1 cellular context compared by ENCODE assay signal in the genomic region with DNA sequence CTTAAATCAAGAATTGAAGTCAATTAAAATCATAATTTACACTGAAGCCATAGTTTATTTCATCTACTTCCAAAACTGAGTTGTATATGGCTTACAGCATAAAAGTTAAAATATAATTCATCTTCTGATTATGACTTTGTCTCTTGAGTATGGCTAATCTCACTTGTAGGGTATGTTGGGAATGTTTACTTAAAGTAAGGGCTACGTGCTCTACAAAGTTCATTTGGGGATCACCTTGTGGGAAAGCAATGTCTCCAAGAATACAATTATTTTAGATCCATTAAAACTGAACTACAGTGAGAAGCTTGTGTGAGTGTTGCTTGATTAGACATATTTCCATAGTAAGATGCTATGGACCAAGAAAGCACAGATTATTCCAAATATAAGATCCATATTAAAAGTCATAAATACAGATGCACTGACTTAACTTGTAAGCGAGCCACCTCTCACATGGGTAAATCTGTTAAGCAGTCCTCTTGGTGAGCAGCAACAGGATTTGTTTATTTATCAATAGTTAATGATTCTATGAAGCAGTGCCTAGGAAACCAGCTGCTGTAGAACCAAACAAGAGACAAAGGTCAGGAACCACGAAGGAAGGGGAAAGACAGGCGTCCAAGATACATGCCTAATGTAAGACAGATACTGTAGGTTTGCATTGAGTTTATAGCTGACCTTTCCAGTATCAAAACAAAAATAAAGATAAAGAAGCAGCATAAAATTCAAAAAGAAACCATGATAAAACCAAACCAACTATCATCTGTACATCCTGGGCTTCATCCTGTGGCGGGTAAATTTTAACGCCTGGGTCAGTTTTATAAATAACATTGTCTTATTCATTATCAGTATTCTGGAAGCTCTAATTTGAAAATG.
TF ChIP-seq lines count a peak whose summit lies in the region.

No MANE protein-coding gene starts in this region.

TF ChIP-seq in liver, 16 proteins besides CTCF, POLR2A, EP300 and RAD21:
- TF ChIP-seq NR2F2 (IDR thresholded peaks at IDR 0.05): peak; percentile 9
- TF ChIP-seq, protein P1, sequence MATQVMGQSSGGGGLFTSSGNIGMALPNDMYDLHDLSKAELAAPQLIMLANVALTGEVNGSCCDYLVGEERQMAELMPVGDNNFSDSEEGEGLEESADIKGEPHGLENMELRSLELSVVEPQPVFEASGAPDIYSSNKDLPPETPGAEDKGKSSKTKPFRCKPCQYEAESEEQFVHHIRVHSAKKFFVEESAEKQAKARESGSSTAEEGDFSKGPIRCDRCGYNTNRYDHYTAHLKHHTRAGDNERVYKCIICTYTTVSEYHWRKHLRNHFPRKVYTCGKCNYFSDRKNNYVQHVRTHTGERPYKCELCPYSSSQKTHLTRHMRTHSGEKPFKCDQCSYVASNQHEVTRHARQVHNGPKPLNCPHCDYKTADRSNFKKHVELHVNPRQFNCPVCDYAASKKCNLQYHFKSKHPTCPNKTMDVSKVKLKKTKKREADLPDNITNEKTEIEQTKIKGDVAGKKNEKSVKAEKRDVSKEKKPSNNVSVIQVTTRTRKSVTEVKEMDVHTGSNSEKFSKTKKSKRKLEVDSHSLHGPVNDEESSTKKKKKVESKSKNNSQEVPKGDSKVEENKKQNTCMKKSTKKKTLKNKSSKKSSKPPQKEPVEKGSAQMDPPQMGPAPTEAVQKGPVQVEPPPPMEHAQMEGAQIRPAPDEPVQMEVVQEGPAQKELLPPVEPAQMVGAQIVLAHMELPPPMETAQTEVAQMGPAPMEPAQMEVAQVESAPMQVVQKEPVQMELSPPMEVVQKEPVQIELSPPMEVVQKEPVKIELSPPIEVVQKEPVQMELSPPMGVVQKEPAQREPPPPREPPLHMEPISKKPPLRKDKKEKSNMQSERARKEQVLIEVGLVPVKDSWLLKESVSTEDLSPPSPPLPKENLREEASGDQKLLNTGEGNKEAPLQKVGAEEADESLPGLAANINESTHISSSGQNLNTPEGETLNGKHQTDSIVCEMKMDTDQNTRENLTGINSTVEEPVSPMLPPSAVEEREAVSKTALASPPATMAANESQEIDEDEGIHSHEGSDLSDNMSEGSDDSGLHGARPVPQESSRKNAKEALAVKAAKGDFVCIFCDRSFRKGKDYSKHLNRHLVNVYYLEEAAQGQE (IDR thresholded peaks at IDR 0.05): peak; percentile 48
- TF ChIP-seq HNF4A (conservative IDR thresholded peaks at IDR 0.05): peak; percentile 71 to 72
- no peak for TF ChIP-seq FOXA1 (IDR thresholded peaks at IDR 0.05)
- TF ChIP-seq, protein P2, sequence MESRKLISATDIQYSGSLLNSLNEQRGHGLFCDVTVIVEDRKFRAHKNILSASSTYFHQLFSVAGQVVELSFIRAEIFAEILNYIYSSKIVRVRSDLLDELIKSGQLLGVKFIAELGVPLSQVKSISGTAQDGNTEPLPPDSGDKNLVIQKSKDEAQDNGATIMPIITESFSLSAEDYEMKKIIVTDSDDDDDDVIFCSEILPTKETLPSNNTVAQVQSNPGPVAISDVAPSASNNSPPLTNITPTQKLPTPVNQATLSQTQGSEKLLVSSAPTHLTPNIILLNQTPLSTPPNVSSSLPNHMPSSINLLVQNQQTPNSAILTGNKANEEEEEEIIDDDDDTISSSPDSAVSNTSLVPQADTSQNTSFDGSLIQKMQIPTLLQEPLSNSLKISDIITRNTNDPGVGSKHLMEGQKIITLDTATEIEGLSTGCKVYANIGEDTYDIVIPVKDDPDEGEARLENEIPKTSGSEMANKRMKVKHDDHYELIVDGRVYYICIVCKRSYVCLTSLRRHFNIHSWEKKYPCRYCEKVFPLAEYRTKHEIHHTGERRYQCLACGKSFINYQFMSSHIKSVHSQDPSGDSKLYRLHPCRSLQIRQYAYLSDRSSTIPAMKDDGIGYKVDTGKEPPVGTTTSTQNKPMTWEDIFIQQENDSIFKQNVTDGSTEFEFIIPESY (IDR thresholded peaks at IDR 0.05): no peak
- TF ChIP-seq, protein P3, sequence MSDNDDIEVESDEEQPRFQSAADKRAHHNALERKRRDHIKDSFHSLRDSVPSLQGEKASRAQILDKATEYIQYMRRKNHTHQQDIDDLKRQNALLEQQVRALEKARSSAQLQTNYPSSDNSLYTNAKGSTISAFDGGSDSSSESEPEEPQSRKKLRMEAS (IDR thresholded peaks at IDR 0.05): peak; percentile 32
- peak; percentile 90 for TF ChIP-seq SP1 (IDR thresholded peaks at IDR 0.05)
- TF ChIP-seq, protein P4, sequence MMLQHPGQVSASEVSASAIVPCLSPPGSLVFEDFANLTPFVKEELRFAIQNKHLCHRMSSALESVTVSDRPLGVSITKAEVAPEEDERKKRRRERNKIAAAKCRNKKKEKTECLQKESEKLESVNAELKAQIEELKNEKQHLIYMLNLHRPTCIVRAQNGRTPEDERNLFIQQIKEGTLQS (IDR thresholded peaks at IDR 0.05): no peak
- peak; percentile 61 to 64 for TF ChIP-seq RXRA (IDR thresholded peaks at IDR 0.05)
- TF ChIP-seq JUND (IDR thresholded peaks at IDR 0.05): peak in 1 of 2 donors; percentile 63
- no peak for TF ChIP-seq GABPA (IDR thresholded peaks at IDR 0.05 in 1 of 2, conservative IDR thresholded peaks at IDR 0.05 in 1 of 2)
- peak; percentile 32 for TF ChIP-seq FOXA2 (IDR thresholded peaks at IDR 0.05)
- no peak for TF ChIP-seq TAF1 (conservative IDR thresholded peaks at IDR 0.05)
- TF ChIP-seq HNF4G (IDR thresholded peaks at IDR 0.05): peak; percentile 52
- TF ChIP-seq EGR1 (IDR thresholded peaks at IDR 0.05; ENCODE audit: low read depth in 2 of 2): no peak
- TF ChIP-seq YY1 (IDR thresholded peaks at IDR 0.05): no peak
